In the genomic region with DNA sequence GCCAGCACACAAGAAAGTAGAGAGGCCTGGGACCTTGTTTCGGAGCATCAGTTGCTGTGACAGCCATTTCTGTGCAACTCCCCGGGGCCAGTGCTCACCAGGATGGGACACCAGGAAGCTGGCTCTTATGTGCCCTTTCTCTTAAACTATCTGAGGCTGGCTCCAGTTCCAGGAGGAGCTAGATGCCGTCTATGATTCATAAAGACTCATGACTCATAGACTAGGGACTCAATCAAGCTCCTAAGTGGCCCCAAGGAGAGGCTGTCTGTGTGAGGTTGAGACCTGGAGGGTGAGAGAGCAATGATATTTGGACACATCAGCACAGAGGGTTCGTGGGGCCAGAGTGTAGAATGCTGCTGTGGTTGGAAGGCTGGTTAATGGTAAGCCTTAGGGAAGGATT, we compare ENCODE assay signal across 21 cellular contexts.
"Had no signal": no experiment of that assay in that cellular context is flagged by ENCODE, and none has a peak within 500 bp of the region (broad histone marks: within the 10 kb centered on the region; RNA-seq: fewer than 3 reads in every experiment).

No MANE protein-coding gene starts in this region.

- H3K36me3 Mint-ChIP-seq: activated CD4-positive, alpha-beta memory T cell treated with anti-CD3 and anti-CD28 coated beads for 36 hours; mesothelial cell of epicardium had no signal

- DNase-seq: activated CD4-positive, alpha-beta memory T cell treated with anti-CD3 and anti-CD28 coated beads for 36 hours; activated CD4-positive, alpha-beta T cell treated with anti-CD3 and anti-CD28 coated beads for 36 hours; activated naive CD4-positive, alpha-beta T cell treated with anti-CD3 and anti-CD28 coated beads, Interleukin-2, amount 50 U/mL, for 16 hours; activated T-cell treated with anti-CD3 and anti-CD28 coated beads, Interleukin-2, amount 50 U/mL, for 24 hours; body of pancreas; cortex of kidney; effector CD4-positive, alpha-beta T cell; esophagus squamous epithelium; kidney glomerular epithelial cell; lower lobe of right lung; nephron progenitor cell; occipital lobe; right cardiac atrium; small intestine; stimulated activated CD4-positive, alpha-beta T cell treated with anti-CD3 and anti-CD28 coated beads, Interleukin-4, amount 100 ng/mL, for 24 hours; stimulated activated naive CD4-positive, alpha-beta T cell treated with Interleukin-2 at 50 U/mL for 16 hours; T-helper 1 cell; upper lobe of right lung had no signal

- H3K27me3 Mint-ChIP-seq: activated CD4-positive, alpha-beta memory T cell treated with anti-CD3 and anti-CD28 coated beads for 36 hours; activated T-cell treated with anti-CD3 and anti-CD28 coated beads, Interleukin-2, amount 50 U/mL, for 24 hours; central memory CD8-positive, alpha-beta T cell had no signal

- H3K9me3 Mint-ChIP-seq: activated CD4-positive, alpha-beta memory T cell treated with anti-CD3 and anti-CD28 coated beads for 36 hours; activated T-cell treated with anti-CD3 and anti-CD28 coated beads, Interleukin-2, amount 50 U/mL, for 24 hours; mesothelial cell of epicardium had no signal

- ATAC-seq: activated CD4-positive, alpha-beta T cell treated with anti-CD3 and anti-CD28 coated beads for 36 hours; body of pancreas had no signal

- H3K27ac Mint-ChIP-seq: activated CD4-positive, alpha-beta memory T cell treated with anti-CD3 and anti-CD28 coated beads for 36 hours; activated CD4-positive, alpha-beta T cell treated with anti-CD3 and anti-CD28 coated beads for 36 hours; activated T-cell treated with anti-CD3 and anti-CD28 coated beads, Interleukin-2, amount 50 U/mL, for 24 hours; mesothelial cell of epicardium; nephron progenitor cell; progenitor cell of endocrine pancreas had no signal

- H3K4me1 Mint-ChIP-seq: activated CD4-positive, alpha-beta T cell treated with anti-CD3 and anti-CD28 coated beads for 36 hours; central memory CD8-positive, alpha-beta T cell; mesothelial cell of epicardium had no signal

- H3K4me3 Mint-ChIP-seq: activated CD4-positive, alpha-beta memory T cell treated with anti-CD3 and anti-CD28 coated beads for 36 hours; activated CD4-positive, alpha-beta T cell treated with anti-CD3 and anti-CD28 coated beads for 36 hours; activated T-cell treated with anti-CD3 and anti-CD28 coated beads, Interleukin-2, amount 50 U/mL, for 24 hours; central memory CD8-positive, alpha-beta T cell; mesothelial cell of epicardium; nephron progenitor cell had no signal
